ENCODE assay signal across 1 cellular context in genomic region chr5:124679578-124680210, GRCh38.
TF ChIP-seq lines count a peak whose summit lies in the region.

No MANE protein-coding gene starts in this region.

TF ChIP-seq in GM23338, 12 proteins besides CTCF, POLR2A, EP300 and RAD21:
- no peak for TF ChIP-seq ETS1 (IDR thresholded peaks at IDR 0.05)
- TF ChIP-seq EZH2 (IDR thresholded peaks at IDR 0.05; ENCODE audit: low read depth, unreplicated experiment), result no peak
- TF ChIP-seq ZNF114 (CRISPR knock-in tag; IDR thresholded peaks at IDR 0.05), result no peak
- TF ChIP-seq REST (IDR thresholded peaks at IDR 0.05; ENCODE audit: unreplicated experiment), result no peak
- no peak for TF ChIP-seq STAT1 (IDR thresholded peaks at IDR 0.05; ENCODE audit: unreplicated experiment)
- TF ChIP-seq ZNF462 (CRISPR knock-in tag; IDR thresholded peaks at IDR 0.05), result no peak
- TF ChIP-seq JUNB (IDR thresholded peaks at IDR 0.05; ENCODE audit: unreplicated experiment), result no peak
- TF ChIP-seq POLR2AphosphoS5 (IDR thresholded peaks at IDR 0.05; ENCODE audit: low read depth), result no peak
- TF ChIP-seq ZNF331 (CRISPR knock-in tag; IDR thresholded peaks at IDR 0.05; ENCODE audit: low read depth), result no peak
- no peak for TF ChIP-seq CREB1 (CRISPR knock-in tag; IDR thresholded peaks at IDR 0.05; ENCODE audit: low read depth)
- TF ChIP-seq NANOG (IDR thresholded peaks at IDR 0.05; ENCODE audit: borderline replicate concordance), result no peak
- TF ChIP-seq EZH2phosphoT487 (IDR thresholded peaks at IDR 0.05; ENCODE audit: unreplicated experiment), result no peak
